Comparison of ENCODE assay signal across 22 cellular contexts in the genomic region with DNA sequence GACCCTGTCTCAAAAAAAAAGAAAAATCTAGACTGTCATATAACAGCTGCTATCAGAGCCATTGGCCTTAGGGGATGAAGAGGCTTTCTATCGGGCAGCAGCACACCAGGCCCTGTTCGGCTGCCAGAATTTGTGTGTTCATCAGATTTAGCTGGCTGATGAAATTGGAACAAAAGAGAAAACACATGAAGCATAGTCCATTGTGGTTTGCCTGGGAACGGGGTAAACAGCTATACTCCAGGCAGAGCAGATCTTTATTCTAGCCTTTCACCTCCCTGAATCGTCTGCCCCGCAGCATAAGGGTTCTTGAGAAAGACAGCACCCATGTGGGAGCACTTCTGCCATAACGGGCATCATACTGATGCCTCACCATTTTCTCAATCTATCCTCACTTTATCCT.
"Had no signal": no experiment of that assay in that cellular context is flagged by ENCODE, and none has a peak within 500 bp of the region (broad histone marks: within the 10 kb centered on the region; RNA-seq: fewer than 3 reads in every experiment).

No MANE protein-coding gene starts in this region.

- H3K27me3 ChIP-seq: adrenal gland, foreskin keratinocyte, testis had no signal

- H3K9me3 ChIP-seq: adrenal gland, psoas muscle, testis had no signal

- DNase-seq: activated CD4-positive, alpha-beta T cell treated with anti-CD3 and anti-CD28 coated beads for 36 hours; activated CD8-positive, alpha-beta T cell treated with anti-CD3 and anti-CD28 coated beads for 36 hours; activated effector memory CD4-positive, alpha-beta T cell treated with anti-CD3 and anti-CD28 coated beads, Interleukin-2, amount 50 U/mL, for 16 hours; activated T-cell treated with anti-CD3 and anti-CD28 coated beads, Interleukin-2, amount 50 U/mL, for 48 hours; adrenal gland; effector CD8-positive, alpha-beta T cell; foreskin keratinocyte; glutamatergic neuron; hippocampal formation; islet precursor cell; midbrain; psoas muscle; right cardiac atrium; stimulated activated CD4-positive, alpha-beta T cell treated with anti-CD3 and anti-CD28 coated beads, Interleukin-15, amount 100 ng/mL, for 24 hours; stimulated activated CD4-positive, alpha-beta T cell treated with anti-CD3 and anti-CD28 coated beads, Interleukin-2, amount 100 ng/mL, for 48 hours; stimulated activated naive CD8-positive, alpha-beta T cell treated with anti-CD3 and anti-CD28 coated beads, Interleukin-15, amount 100 ng/mL, for 72 hours; SW 1271; testis had no signal

- H3K36me3 ChIP-seq: adrenal gland had no signal

- H3K4me1 ChIP-seq: adrenal gland, foreskin keratinocyte, psoas muscle, testis had no signal

- ATAC-seq: activated CD4-positive, alpha-beta T cell treated with anti-CD3 and anti-CD28 coated beads for 36 hours; activated CD8-positive, alpha-beta T cell treated with anti-CD3 and anti-CD28 coated beads for 36 hours; esophagus mucosa; foreskin keratinocyte; left lobe of liver; psoas muscle; stimulated activated naive CD8-positive, alpha-beta T cell treated with anti-CD3 and anti-CD28 coated beads, Interleukin-15, amount 100 ng/mL, for 72 hours; WTC11 had no signal

- H3K27ac ChIP-seq: adrenal gland, foreskin keratinocyte, psoas muscle, skin epidermis, testis had no signal

- H3K4me3 ChIP-seq: adrenal gland, psoas muscle, skin epidermis, testis had no signal
